17 cellular contexts compared by ENCODE assay signal in the genomic region with DNA sequence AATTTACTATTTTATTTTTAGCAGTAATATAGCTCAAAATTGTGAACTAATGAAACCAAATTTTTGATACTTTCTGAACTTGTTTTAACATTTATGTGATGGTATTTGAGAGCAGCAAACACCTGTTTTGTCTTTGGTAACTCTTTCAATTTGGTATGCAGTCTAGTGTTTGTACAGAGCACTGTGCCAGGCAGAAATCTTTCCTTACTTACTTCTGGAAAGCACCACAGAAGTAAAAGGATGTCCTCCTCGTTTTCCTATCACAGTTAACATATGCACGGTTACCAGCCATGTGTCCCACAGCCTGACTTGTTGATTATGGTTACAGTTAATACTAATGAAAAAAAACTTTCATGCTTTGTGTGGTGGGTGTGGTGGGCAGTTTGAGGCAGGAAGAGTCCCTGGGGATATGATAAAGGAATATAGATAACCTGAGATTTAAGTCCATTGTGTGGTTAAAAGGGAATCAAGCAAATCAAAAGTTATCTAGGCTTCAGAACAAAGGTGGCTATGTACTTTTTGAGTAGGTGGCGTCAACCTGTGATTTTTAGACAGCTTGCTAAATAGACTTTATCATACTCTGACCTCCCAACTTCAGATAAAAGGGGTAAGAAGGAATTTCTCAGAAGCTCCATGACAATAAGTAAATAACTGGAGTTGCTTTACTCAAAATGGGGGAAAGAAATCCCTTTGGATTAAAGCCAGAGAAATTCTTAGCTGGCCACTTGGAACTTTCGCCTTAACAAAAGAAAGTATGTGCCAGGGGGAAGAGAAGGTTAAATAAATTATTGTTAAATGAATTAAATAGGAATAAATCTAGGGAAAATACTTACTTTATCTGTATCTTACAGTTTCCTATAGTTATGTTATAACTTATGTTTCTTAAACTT. TPM values are rescaled to one million over a fixed set of nuclear protein-coding genes. Genes with fewer than 3 reads are reported as not detected.
"Had no signal": no experiment of that assay in that cellular context is flagged by ENCODE, and none has a peak within 500 bp of the region (broad histone marks: within the 10 kb centered on the region; RNA-seq: fewer than 3 reads in every experiment).

No MANE protein-coding gene starts in this region.

- H3K4me3 ChIP-seq: gastrocnemius medialis, heart right ventricle, left ventricle myocardium inferior, ovary, skin epidermis, tibial nerve had no signal

- H3K27me3 Mint-ChIP-seq: activated naive CD8-positive, alpha-beta T cell treated with anti-CD3 and anti-CD28 coated beads for 36 hours; activated T-cell treated with anti-CD3 and anti-CD28 coated beads, Interleukin-2, amount 50 U/mL, for 24 hours; memory B cell had no signal

- H3K36me3 ChIP-seq: gastrocnemius medialis, left ventricle myocardium inferior, ovary had no signal

- H3K9me3 Mint-ChIP-seq: activated naive CD8-positive, alpha-beta T cell treated with anti-CD3 and anti-CD28 coated beads for 36 hours; activated T-cell treated with anti-CD3 and anti-CD28 coated beads, Interleukin-2, amount 50 U/mL, for 24 hours; memory B cell; neural crest cell; stimulated activated effector memory CD8-positive, alpha-beta T cell treated with anti-CD3 and anti-CD28 coated beads, Interleukin-12 subunit alpha, Interleukin-12 subunit beta, amount 100 ng/mL, for 72 hours; T-helper 1 cell treated with Interleukin-12 subunit alpha and Interleukin-12 subunit beta and Interleukin-4 antibody, amounts not matched to agents 30 μg/mL and 1 μg/mL, for 36 hours had no signal

- H3K4me1 ChIP-seq: tibial nerve had no signal

- H3K27ac Mint-ChIP-seq: activated naive CD8-positive, alpha-beta T cell treated with anti-CD3 and anti-CD28 coated beads for 36 hours; activated T-cell treated with anti-CD3 and anti-CD28 coated beads, Interleukin-2, amount 50 U/mL, for 24 hours; memory B cell; T-helper 1 cell treated with Interleukin-12 subunit alpha and Interleukin-12 subunit beta and Interleukin-4 antibody, amounts not matched to agents 30 μg/mL and 1 μg/mL, for 36 hours had no signal

- H3K9me3 ChIP-seq: gastrocnemius medialis, heart right ventricle, left ventricle myocardium inferior, ovary, tibial nerve had no signal

- H3K27me3 ChIP-seq: gastrocnemius medialis, heart right ventricle, ovary, tibial nerve had no signal

- H3K4me1 Mint-ChIP-seq: activated naive CD8-positive, alpha-beta T cell treated with anti-CD3 and anti-CD28 coated beads for 36 hours; stimulated activated effector memory CD8-positive, alpha-beta T cell treated with anti-CD3 and anti-CD28 coated beads, Interleukin-12 subunit alpha, Interleukin-12 subunit beta, amount 100 ng/mL, for 72 hours had no signal

- H3K27ac ChIP-seq: gastrocnemius medialis, heart right ventricle, left ventricle myocardium inferior, ovary, tibial nerve had no signal

- H3K36me3 Mint-ChIP-seq: stimulated activated effector memory CD8-positive, alpha-beta T cell treated with anti-CD3 and anti-CD28 coated beads, Interleukin-12 subunit alpha, Interleukin-12 subunit beta, amount 100 ng/mL, for 72 hours had no signal

- H3K4me3 Mint-ChIP-seq: activated naive CD8-positive, alpha-beta T cell treated with anti-CD3 and anti-CD28 coated beads for 36 hours; activated T-cell treated with anti-CD3 and anti-CD28 coated beads, Interleukin-2, amount 50 U/mL, for 24 hours; memory B cell; neural crest cell; stimulated activated effector memory CD8-positive, alpha-beta T cell treated with anti-CD3 and anti-CD28 coated beads, Interleukin-12 subunit alpha, Interleukin-12 subunit beta, amount 100 ng/mL, for 72 hours; T-helper 1 cell treated with Interleukin-12 subunit alpha and Interleukin-12 subunit beta and Interleukin-4 antibody, amounts not matched to agents 30 μg/mL and 1 μg/mL, for 36 hours had no signal

- DNase-seq: activated CD4-positive, alpha-beta T cell treated with anti-CD3 and anti-CD28 coated beads, Interleukin-2, amount 50 U/mL, for 4 hours; activated effector memory CD4-positive, alpha-beta T cell treated with anti-CD3 and anti-CD28 coated beads, Interleukin-2, amount 50 U/mL, for 16 hours; activated naive CD8-positive, alpha-beta T cell treated with anti-CD3 and anti-CD28 coated beads for 36 hours; activated T-cell treated with anti-CD3 and anti-CD28 coated beads, Interleukin-2, amount 50 U/mL, for 24 hours; anterior cingulate cortex; gastrocnemius medialis; heart right ventricle; islet precursor cell; left ventricle myocardium inferior; ovary had no signal

RNA-seq across cellular contexts. Expression of a gene that starts 20.1 kb away (rescaled TPM):
- total RNA-seq: activated naive CD8-positive, alpha-beta T cell treated with anti-CD3 and anti-CD28 coated beads for 36 hours; gastrocnemius medialis; neural crest cell; subcutaneous adipose tissue had no signal
